Comparison of ENCODE assay signal across 18 cellular contexts in the genomic region with DNA sequence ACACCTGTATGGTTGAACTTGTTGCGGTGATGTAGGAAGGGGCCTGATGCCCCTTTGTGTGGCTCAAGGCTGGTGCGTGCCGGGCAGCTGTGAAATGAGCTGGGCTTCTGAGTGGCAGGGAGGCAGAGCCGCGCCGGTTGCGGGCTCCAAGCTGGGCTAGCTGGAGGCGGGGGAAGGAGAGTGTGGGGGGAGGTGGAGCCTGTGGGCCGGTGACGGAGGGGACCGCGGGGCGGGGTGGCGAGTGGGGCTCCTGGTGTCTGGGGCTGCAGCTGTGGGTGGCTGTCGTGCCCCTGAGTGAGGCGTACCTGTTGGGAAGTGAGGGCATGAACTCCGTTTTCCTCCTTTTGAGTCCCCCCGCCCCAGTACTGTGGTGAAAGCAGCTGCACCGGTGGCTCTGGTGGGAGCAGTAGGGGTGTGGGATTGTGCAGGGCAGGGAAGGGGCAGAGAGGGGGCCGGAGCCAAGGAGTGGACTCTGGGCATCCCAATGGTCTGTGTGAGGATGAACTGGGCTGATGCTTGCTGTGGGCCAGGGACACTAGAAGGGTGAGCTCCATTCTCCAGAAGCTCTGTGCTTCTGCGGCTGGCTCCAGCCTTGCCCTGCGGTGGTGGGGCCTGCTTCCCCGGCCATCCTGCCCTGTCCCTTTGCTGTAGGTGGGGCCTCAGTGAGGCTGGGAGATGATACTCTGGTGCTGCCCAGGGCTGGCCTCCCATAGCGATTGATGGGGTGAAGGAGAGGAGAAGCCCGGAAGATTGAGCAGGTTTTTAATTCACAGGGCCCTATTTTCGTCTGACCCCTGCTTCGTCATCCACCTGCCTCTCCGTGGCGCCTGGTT. TPM values are rescaled to one million over a fixed set of nuclear protein-coding genes. Genes with fewer than 3 reads are reported as not detected.
DNase-seq lines count a peak whose midpoint lies in the region; ATAC-seq and TF ChIP-seq lines count a peak whose summit lies in the region.
"Had no signal": no experiment of that assay in that cellular context is flagged by ENCODE, and none has a peak within 500 bp of the region (broad histone marks: within the 10 kb centered on the region; RNA-seq: fewer than 3 reads in every experiment).

No MANE protein-coding gene starts in this region.

- no peak overlapping the region for H3K4me3 Mint-ChIP-seq in CD4-positive, alpha-beta T cell

- TF ChIP-seq CTCF in CD4-positive, alpha-beta T cell (IDR thresholded peaks at IDR 0.05) = no peak
- no peak for TF ChIP-seq CTCF in gastroesophageal sphincter (IDR thresholded peaks at IDR 0.05)

- no peak for DNase-seq in CD4-positive, alpha-beta T cell
- DNase-seq in MV-4-11 (lab: John Stamatoyannopoulos, UW) (peak; percentile 42), retina (peak; percentile 45), HUDEP-2 (lab: John Stamatoyannopoulos, UW; ENCODE audit: unreplicated experiment in 76 of 76) (no peak), activated gamma-delta T cell (lab: John Stamatoyannopoulos, UW) (no peak), HCEC 1CT (no peak)
- DNase-seq: activated CD4-positive, alpha-beta T cell treated with anti-CD3 and anti-CD28 coated beads for 4 hours; COR-L47; dermis blood vessel endothelial cell; foreskin fibroblast; kidney glomerular epithelial cell; NCI-H1417 treated with DMSO at 0.1 percent for 48 hours; nephron progenitor cell; stimulated activated naive CD4-positive, alpha-beta T cell had no signal

- peaks cover 74% of the 10 kb centered on the region for H3K4me1 Mint-ChIP-seq in CD4-positive, alpha-beta T cell (ENCODE audit: low read depth)

- no peak overlapping the region for H3K27ac ChIP-seq in CD4-positive, alpha-beta T cell (ENCODE audit: low read depth, low read length)
- peak overlapping the region; percentile 31 to 88 (median 83) for H3K27ac ChIP-seq in gastroesophageal sphincter
- H3K27ac ChIP-seq: breast epithelium, tibial nerve had no signal

- H3K36me3 Mint-ChIP-seq in CD4-positive, alpha-beta T cell (ENCODE audit: low read depth) = peaks cover 17% of the 10 kb centered on the region

- H3K27me3 Mint-ChIP-seq in CD4-positive, alpha-beta T cell = no peaks in the 10 kb centered on the region

- no peaks in the 10 kb centered on the region for H3K36me3 ChIP-seq in gastroesophageal sphincter
- H3K36me3 ChIP-seq: breast epithelium had no signal

- no peaks in the 10 kb centered on the region for H3K9me3 ChIP-seq in CD4-positive, alpha-beta T cell (ENCODE audit: control insufficient read depth, low read length)
- no peaks in the 10 kb centered on the region for H3K9me3 ChIP-seq in gastroesophageal sphincter
- H3K9me3 ChIP-seq: breast epithelium, tibial nerve had no signal

- CTCF ChIA-PET in CD4-positive, alpha-beta T cell (lab: Charles Lee) = no interaction called here

- H3K27me3 ChIP-seq in CD4-positive, alpha-beta T cell (ENCODE audit: control insufficient read depth, insufficient read depth, low read length) = no peaks in the 10 kb centered on the region
- no peaks in the 10 kb centered on the region for H3K27me3 ChIP-seq in gastroesophageal sphincter
- H3K27me3 ChIP-seq: breast epithelium, tibial nerve had no signal

- no peak overlapping the region for H3K27ac Mint-ChIP-seq in CD4-positive, alpha-beta T cell
- H3K27ac Mint-ChIP-seq: nephron progenitor cell had no signal

- no peaks in the 10 kb centered on the region for H3K9me3 Mint-ChIP-seq in CD4-positive, alpha-beta T cell
- H3K9me3 Mint-ChIP-seq: nephron progenitor cell had no signal

- 53 to 78% methylated on average over 4 of the region's 29 CpGs for WGBS in gastroesophageal sphincter (ENCODE audit: low coverage in 1 of 2), 2 donors

- POLR2A ChIA-PET in CD4-positive, alpha-beta T cell (lab: Charles Lee) = no interaction called here

- peak overlapping the region; percentile 0 to 34 for H3K4me3 ChIP-seq in gastroesophageal sphincter
- H3K4me3 ChIP-seq: tibial nerve had no signal

- no peak for TF ChIP-seq EP300 in gastroesophageal sphincter (IDR thresholded peaks at IDR 0.05)

- no peak for TF ChIP-seq POLR2A in gastroesophageal sphincter (IDR thresholded peaks at IDR 0.05)

- intact Hi-C loops in CD4-positive, alpha-beta T cell (cut with DNase I, micrococcal nuclease) = no loop called here

- peaks cover 9 to 92% (median 45%) of the 10 kb centered on the region in 3 donors for H3K4me1 ChIP-seq in gastroesophageal sphincter
- H3K4me1 ChIP-seq: breast epithelium had no signal

- ATAC-seq in CD4-positive, alpha-beta T cell (ENCODE audit: poor library complexity) = peak; percentile 61
- peak; percentile 32 for ATAC-seq in gastroesophageal sphincter
- ATAC-seq: HCT116 had no signal

RNA-seq across cellular contexts. Expression of a gene that starts 41.7 kb away (rescaled TPM):
- 10 to 100 TPM; 22.0 to 24.8 TPM for total RNA-seq in CD4-positive, alpha-beta T cell
- total RNA-seq in gastroesophageal sphincter = 100 to 1,000 TPM; 111 to 288 (median 215) TPM

Comparison
In these comparisons a context has a peak if more than half of its experiments do, and no peak if none do; other contexts are left out.
1. DNase-seq: peak in MV-4-11 (single experiment) and retina (single experiment); none in CD4-positive, alpha-beta T cell (0 of 10), HUDEP-2 (0 of 76), activated gamma-delta T cell (single experiment) and HCEC 1CT (single experiment).
2. RNA of a gene that starts 41.7 kb away (total RNA-seq): 111 to 288 TPM in gastroesophageal sphincter; 22.0 to 24.8 TPM in CD4-positive, alpha-beta T cell; every median in the first group is over 4 times any median in the second.